14 cellular contexts compared by ENCODE assay signal in the genomic region with DNA sequence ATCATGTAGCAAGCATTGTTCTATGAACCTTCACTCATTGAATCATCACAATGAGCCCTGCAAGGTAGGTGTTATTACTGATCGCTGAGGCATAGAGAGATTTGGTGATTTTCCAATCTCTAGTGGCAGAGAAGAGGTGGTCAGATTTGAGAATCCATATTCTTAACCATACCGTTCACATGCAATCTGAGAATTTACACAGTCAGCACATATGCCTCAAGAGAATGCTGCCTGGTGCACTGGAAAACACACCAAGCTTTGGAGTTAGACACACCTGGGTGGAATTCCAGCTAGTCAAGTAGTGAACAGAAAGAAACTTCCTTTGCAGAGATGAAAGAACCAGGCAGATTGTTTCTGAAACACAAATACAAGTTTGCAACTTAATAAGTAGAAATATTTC.
DNase-seq lines count a peak whose midpoint lies in the region; ATAC-seq, FAIRE-seq and TF ChIP-seq lines count a peak whose summit lies in the region.
"Had no signal": no experiment of that assay in that cellular context is flagged by ENCODE, and none has a peak within 500 bp of the region (broad histone marks: within the 10 kb centered on the region; RNA-seq: fewer than 3 reads in every experiment).

No MANE protein-coding gene starts in this region.

- POLR2A ChIA-PET in HepG2 (lab: Yijun Ruan, JAX) = no interaction called here

- H3K4me2 ChIP-seq in HepG2 (ENCODE audit: low read depth, low read length) (no peak overlapping the region), keratinocyte (ENCODE audit: control insufficient read depth, extremely low read depth, insufficient read depth, low read depth, low read length) (no peak overlapping the region)

- H3K36me3 ChIP-seq in HepG2 (replicated peaks in 1 of 2; ENCODE audit: control insufficient read depth in 1 of 2, insufficient read depth in 2 of 2, low read length in 2 of 2) (peaks cover 13 to 17% of the 10 kb centered on the region in 2 experiments; a peak in 4 of 5 replicates), right lobe of liver (no peaks in the 10 kb centered on the region), keratinocyte (ENCODE audit: control insufficient read depth in 2 of 2, extremely low read depth in 1 of 2, insufficient read depth in 2 of 2, low read length in 2 of 2) (no peaks in the 10 kb centered on the region), SJCRH30 (no peaks in the 10 kb centered on the region)

- no TSS peak for BruUV-seq in HepG2 (replicated peaks; lab: Mats Ljungman, UMichigan)

- no peaks in the 10 kb centered on the region for H3K9me3 ChIP-seq in HepG2 (ENCODE audit: low read length)
- no peaks in the 10 kb centered on the region for H3K9me3 ChIP-seq in right lobe of liver
- no peaks in the 10 kb centered on the region for H3K9me3 ChIP-seq in keratinocyte (ENCODE audit: control insufficient read depth, low read depth, low read length)
- no peaks in the 10 kb centered on the region for H3K9me3 ChIP-seq in SJCRH30 (replicated peaks)

- CTCF ChIA-PET in HepG2 (lab: Yijun Ruan, JAX; ENCODE audit: low intra/inter-chr PET ratio, low total read pairs) = no interaction called here

- no peak overlapping the region for H3K27ac ChIP-seq in HepG2 (ENCODE audit: extremely low read length, insufficient read depth, low read length)
- H3K27ac ChIP-seq in right lobe of liver = no peak overlapping the region
- H3K27ac ChIP-seq in keratinocyte (ENCODE audit: control insufficient read depth, insufficient read depth, low read length) = no peak overlapping the region
- H3K27ac ChIP-seq in SJCRH30 = no peak overlapping the region
- H3K27ac ChIP-seq: GM23248 had no signal

- H2AFZ ChIP-seq in HepG2 (ENCODE audit: low read length) = no peak overlapping the region
- no peak overlapping the region for H2AFZ ChIP-seq in keratinocyte (ENCODE audit: control insufficient read depth, low read length)
- H2AFZ ChIP-seq: GM23248 had no signal

- 85% methylated on average over 2 of the region's 2 CpGs for WGBS in HepG2 (ENCODE audit: low lambda C conversion rate)
- 69% methylated on average over 2 of the region's 2 CpGs for WGBS in right lobe of liver (ENCODE audit: insufficient coverage, low coverage, low lambda C conversion rate, missing lambda C conversion rate)

- H4K20me1 ChIP-seq in HepG2 (ENCODE audit: insufficient read depth, low read length) (no peaks in the 10 kb centered on the region), keratinocyte (ENCODE audit: control insufficient read depth, extremely low read depth, insufficient read depth, low read length) (no peaks in the 10 kb centered on the region)

- intact Hi-C loops in HepG2 (cut with micrococcal nuclease; ENCODE audit: unreplicated experiment) = no loop called here
- intact Hi-C loops in right lobe of liver (cut with DNase I) = no loop called here

- H3K9me1 ChIP-seq in keratinocyte (ENCODE audit: control insufficient read depth, extremely low read depth, insufficient read depth, low read length) = no peaks in the 10 kb centered on the region

- H3K4me1 ChIP-seq in HepG2 (ENCODE audit: insufficient read depth, low read length) (peaks cover 50% of the 10 kb centered on the region), right lobe of liver (no peaks in the 10 kb centered on the region), keratinocyte (ENCODE audit: control insufficient read depth, extremely low read depth, insufficient read depth, low read length) (no peaks in the 10 kb centered on the region), SJCRH30 (no peaks in the 10 kb centered on the region; the same call in 1 of the 2 replicates)

- H3K4me3 ChIP-seq in HepG2 (replicated peaks in 1 of 3; ENCODE audit: insufficient read depth in 1 of 3, low read depth in 2 of 3, low read length in 3 of 3) (no peak overlapping the region), right lobe of liver (no peak overlapping the region), keratinocyte (ENCODE audit: control insufficient read depth in 2 of 3, extremely low read depth in 1 of 3, insufficient read depth in 2 of 3, low read depth in 1 of 3, low read length in 3 of 3) (no peak overlapping the region), SJCRH30 (no peak overlapping the region)
- H3K4me3 ChIP-seq: GM23248 had no signal

- TF ChIP-seq EP300 in HepG2 (IDR thresholded peaks at IDR 0.05; ENCODE audit: low read depth in 2 of 2, low read length in 2 of 2) (no peak), HepG2 (CRISPR knock-in tag; IDR thresholded peaks at IDR 0.05; ENCODE audit: borderline replicate concordance) (no peak)

- in situ Hi-C loops in HepG2 (cut with HindIII; ENCODE audit: extremely low pct_ligation_motif_present, low pct_unique_long_range_greater_than_20kb) = no loop called here

- FAIRE-seq in HepG2 (lab: Jason Lieb, UNC) = no peak
- FAIRE-seq in keratinocyte (lab: Jason Lieb, UNC) = peak; percentile 26
- FAIRE-seq: H54 had no signal

- TF ChIP-seq POLR2A in HepG2 (IDR thresholded peaks at IDR 0.05; ENCODE audit: insufficient read depth in 1 of 2, low read depth in 2 of 2, low read length in 2 of 2) (no peak), right lobe of liver (IDR thresholded peaks at IDR 0.05) (no peak)

- H3K27me3 ChIP-seq in HepG2 (ENCODE audit: control insufficient read depth in 1 of 2, insufficient read depth in 2 of 2, low read length in 2 of 2) (no peaks in the 10 kb centered on the region), right lobe of liver (no peaks in the 10 kb centered on the region), keratinocyte (ENCODE audit: control insufficient read depth, extremely low read depth, insufficient read depth, low read length) (no peaks in the 10 kb centered on the region), SJCRH30 (no peaks in the 10 kb centered on the region)

- no peak for TF ChIP-seq CTCF in HepG2 (CRISPR knock-in tag; IDR thresholded peaks at IDR 0.05)
- TF ChIP-seq CTCF in right lobe of liver (IDR thresholded peaks at IDR 0.05) = no peak
- TF ChIP-seq CTCF in keratinocyte (optimal IDR thresholded peaks at IDR 0.05 in 1 of 3, IDR thresholded peaks at IDR 0.05 in 1 of 3, conservative IDR thresholded peaks at IDR 0.05 in 1 of 3; ENCODE audit: extremely low read depth in 1 of 3, insufficient read depth in 2 of 3, low read length in 3 of 3) = no peak

- H3K9ac ChIP-seq in HepG2 (ENCODE audit: insufficient read depth, low read depth, low read length) = no peak overlapping the region
- H3K9ac ChIP-seq in keratinocyte (ENCODE audit: control insufficient read depth, extremely low read depth, insufficient read depth, low read length) = no peak overlapping the region
- H3K9ac ChIP-seq: GM23248 had no signal

- no peak for TF ChIP-seq RAD21 in HepG2 (CRISPR knock-in tag; IDR thresholded peaks at IDR 0.05)

- dilution Hi-C loops in keratinocyte (cut with MboI; ENCODE audit: extremely low pct_ligation_motif_present, low sequenced_read_pairs) = no loop called here

- DNase-seq in HepG2 (ENCODE audit: low spot score) = no peak
- DNase-seq in right lobe of liver = no peak
- DNase-seq in NCI-H69 (lab: John Stamatoyannopoulos, UW) = peak; percentile 53
- DNase-seq in keratinocyte (ENCODE audit: low read depth, low spot score) = no peak
- DNase-seq in SJCRH30 = no peak
- DNase-seq: C1 segment of cervical spinal cord; Calu3; CD4-positive, alpha-beta T cell; DMS 273 treated with DMSO at 0.1 percent for 48 hours; GM23248; KBM-7 had no signal

- H3K79me2 ChIP-seq in HepG2 (ENCODE audit: insufficient read depth, low read length) (no peaks in the 10 kb centered on the region), keratinocyte (ENCODE audit: control insufficient read depth, insufficient read depth, low read length) (no peaks in the 10 kb centered on the region)

- ATAC-seq in HepG2 (no peak), right lobe of liver (no peak), HG03442 (IDR thresholded peaks at IDR 0.05; ENCODE audit: unreplicated experiment) (no peak), HG03439 (IDR thresholded peaks at IDR 0.05; ENCODE audit: unreplicated experiment) (no peak)

TF ChIP-seq in HepG2, 621 proteins besides CTCF, POLR2A, EP300 and RAD21:
- TF ChIP-seq, protein P1, sequence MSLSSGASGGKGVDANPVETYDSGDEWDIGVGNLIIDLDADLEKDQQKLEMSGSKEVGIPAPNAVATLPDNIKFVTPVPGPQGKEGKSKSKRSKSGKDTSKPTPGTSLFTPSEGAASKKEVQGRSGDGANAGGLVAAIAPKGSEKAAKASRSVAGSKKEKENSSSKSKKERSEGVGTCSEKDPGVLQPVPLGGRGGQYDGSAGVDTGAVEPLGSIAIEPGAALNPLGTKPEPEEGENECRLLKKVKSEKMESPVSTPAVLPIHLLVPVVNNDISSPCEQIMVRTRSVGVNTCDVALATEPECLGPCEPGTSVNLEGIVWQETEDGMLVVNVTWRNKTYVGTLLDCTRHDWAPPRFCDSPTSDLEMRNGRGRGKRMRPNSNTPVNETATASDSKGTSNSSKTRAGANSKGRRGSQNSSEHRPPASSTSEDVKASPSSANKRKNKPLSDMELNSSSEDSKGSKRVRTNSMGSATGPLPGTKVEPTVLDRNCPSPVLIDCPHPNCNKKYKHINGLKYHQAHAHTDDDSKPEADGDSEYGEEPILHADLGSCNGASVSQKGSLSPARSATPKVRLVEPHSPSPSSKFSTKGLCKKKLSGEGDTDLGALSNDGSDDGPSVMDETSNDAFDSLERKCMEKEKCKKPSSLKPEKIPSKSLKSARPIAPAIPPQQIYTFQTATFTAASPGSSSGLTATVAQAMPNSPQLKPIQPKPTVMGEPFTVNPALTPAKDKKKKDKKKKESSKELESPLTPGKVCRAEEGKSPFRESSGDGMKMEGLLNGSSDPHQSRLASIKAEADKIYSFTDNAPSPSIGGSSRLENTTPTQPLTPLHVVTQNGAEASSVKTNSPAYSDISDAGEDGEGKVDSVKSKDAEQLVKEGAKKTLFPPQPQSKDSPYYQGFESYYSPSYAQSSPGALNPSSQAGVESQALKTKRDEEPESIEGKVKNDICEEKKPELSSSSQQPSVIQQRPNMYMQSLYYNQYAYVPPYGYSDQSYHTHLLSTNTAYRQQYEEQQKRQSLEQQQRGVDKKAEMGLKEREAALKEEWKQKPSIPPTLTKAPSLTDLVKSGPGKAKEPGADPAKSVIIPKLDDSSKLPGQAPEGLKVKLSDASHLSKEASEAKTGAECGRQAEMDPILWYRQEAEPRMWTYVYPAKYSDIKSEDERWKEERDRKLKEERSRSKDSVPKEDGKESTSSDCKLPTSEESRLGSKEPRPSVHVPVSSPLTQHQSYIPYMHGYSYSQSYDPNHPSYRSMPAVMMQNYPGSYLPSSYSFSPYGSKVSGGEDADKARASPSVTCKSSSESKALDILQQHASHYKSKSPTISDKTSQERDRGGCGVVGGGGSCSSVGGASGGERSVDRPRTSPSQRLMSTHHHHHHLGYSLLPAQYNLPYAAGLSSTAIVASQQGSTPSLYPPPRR (CRISPR knock-in tag; IDR thresholded peaks at IDR 0.05; ENCODE audit: borderline replicate concordance) = no peak
- TF ChIP-seq MAFF (IDR thresholded peaks at IDR 0.05; ENCODE audit: low read depth, low read length) (peak; percentile 88), MAFK (conservative IDR thresholded peaks at IDR 0.05 in 1 of 2, IDR thresholded peaks at IDR 0.05 in 1 of 2; ENCODE audit: low read length in 2 of 2) (peak; percentile 85 to 89)
